9 cellular contexts compared by ENCODE assay signal in the genomic region with DNA sequence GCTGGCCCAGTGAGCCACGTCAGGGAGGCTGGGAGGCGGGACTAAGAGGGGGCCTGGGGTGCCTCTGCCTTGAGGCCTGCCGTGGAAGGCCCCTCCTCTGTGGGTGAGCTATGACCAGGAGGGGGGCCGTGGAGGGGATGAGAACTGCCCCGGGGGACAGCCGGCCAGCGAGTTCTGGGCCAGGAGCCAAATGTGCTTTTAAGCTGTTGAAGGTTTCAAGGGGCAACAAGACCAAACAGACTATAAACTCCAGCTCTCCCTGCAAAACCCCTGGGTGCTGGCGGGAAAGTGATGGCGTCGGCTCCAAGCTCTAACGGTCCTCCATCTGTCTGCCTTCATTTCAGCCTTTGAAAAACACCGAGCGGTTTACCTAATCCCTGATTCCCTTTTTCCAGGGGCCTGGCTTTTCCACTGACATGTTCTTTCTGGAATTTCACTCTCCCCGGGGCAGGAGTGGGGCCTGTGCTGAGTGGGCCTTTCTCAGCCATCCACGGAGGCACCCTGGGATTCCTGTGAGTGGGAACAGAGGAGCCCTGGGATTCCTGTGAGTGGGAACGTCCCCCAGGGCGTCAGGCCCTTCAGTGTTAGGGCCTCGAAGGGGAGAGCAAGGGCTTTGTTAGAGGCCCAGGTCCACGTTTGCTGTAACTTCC.
DNase-seq lines count a peak whose midpoint lies in the region; ATAC-seq, FAIRE-seq and TF ChIP-seq lines count a peak whose summit lies in the region.
"Had no signal": no experiment of that assay in that cellular context is flagged by ENCODE, and none has a peak within 500 bp of the region (broad histone marks: within the 10 kb centered on the region; RNA-seq: fewer than 3 reads in every experiment).

No MANE protein-coding gene starts in this region.

- ATAC-seq in HG02884 (IDR thresholded peaks at IDR 0.05; ENCODE audit: unreplicated experiment) (no peak), GM18867 (IDR thresholded peaks at IDR 0.05; ENCODE audit: unreplicated experiment) (no peak), HG03378 (IDR thresholded peaks at IDR 0.05; ENCODE audit: unreplicated experiment) (no peak)

- FAIRE-seq in RCC 7860 (lab: Jason Lieb, UNC) (no peak), frontal cortex (lab: Jason Lieb, UNC) (no peak)

- peak; percentile 97 for DNase-seq in EH (ENCODE audit: low read depth)
- DNase-seq in RCC 7860 (ENCODE audit: low spot score) = peak; percentile 41
- peak; percentile 35 to 54 for DNase-seq in frontal cortex (ENCODE audit: low spot score in 2 of 2)
- DNase-seq in retinal pigment epithelial cell (ENCODE audit: low read depth) = peak; percentile 62
- DNase-seq in mesenteric fat pad (ENCODE audit: low spot score) = no peak
- DNase-seq: activated CD4-positive, alpha-beta T cell treated with anti-CD3 and anti-CD28 coated beads for 4 hours had no signal

- H3K4me3 ChIP-seq in retinal pigment epithelial cell (ENCODE audit: low read length) = no peak overlapping the region

- no peak for TF ChIP-seq CTCF in retinal pigment epithelial cell (conservative IDR thresholded peaks at IDR 0.05; ENCODE audit: low read depth, low read length)
